ENCODE assay signal across 24 cellular contexts in the genomic region with DNA sequence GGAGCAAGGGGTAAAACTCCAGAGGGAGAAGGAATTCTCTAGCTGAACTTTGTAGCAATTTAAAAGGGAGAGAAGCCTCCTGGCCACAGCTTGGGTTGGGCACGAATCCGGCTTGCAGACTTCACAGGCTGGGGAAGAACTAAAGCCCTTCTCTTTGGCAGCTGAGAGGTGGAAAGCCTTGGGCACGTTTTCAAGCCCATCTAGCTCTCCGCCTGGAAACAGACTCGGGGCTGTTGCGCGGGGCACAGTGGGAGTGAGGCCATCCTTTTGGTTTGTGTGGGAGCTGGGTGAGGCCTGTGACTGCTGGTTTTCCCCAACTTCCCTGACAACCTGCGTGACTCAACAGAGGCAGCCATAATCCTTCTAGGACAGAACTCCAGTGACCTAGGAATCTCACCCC.
"Had no signal": no experiment of that assay in that cellular context is flagged by ENCODE, and none has a peak within 500 bp of the region (broad histone marks: within the 10 kb centered on the region; RNA-seq: fewer than 3 reads in every experiment).

No MANE protein-coding gene starts in this region.

- DNase-seq: colonic mucosa; cortex of kidney; effector CD8-positive, alpha-beta T cell; effector memory CD8-positive, alpha-beta T cell; endodermal cell; erythroblast; esophagus squamous epithelium; foreskin fibroblast; foreskin melanocyte; gastrocnemius medialis; heart left ventricle; hippocampal formation; left cardiac atrium; left ventricle myocardium superior; mammary epithelial cell; mesendoderm; midbrain had no signal

- H3K27ac ChIP-seq: colonic mucosa, epithelial cell of prostate, esophagus squamous epithelium, gastrocnemius medialis, heart left ventricle, left lung had no signal

- FAIRE-seq: endometrium, islet of Langerhans, keratinocyte had no signal

- H3K4me1 ChIP-seq: colonic mucosa, esophagus squamous epithelium, gastrocnemius medialis, heart left ventricle, left lung had no signal

- ATAC-seq: effector memory CD8-positive, alpha-beta T cell; esophagus mucosa; gastrocnemius medialis; heart left ventricle; left cardiac atrium; left lung; left ventricle myocardium superior had no signal

- H3K27me3 ChIP-seq: colonic mucosa, esophagus squamous epithelium, gastrocnemius medialis, heart left ventricle, left lung had no signal

- H3K9me3 ChIP-seq: colonic mucosa, esophagus squamous epithelium, gastrocnemius medialis, heart left ventricle had no signal

- H3K36me3 ChIP-seq: colonic mucosa, esophagus squamous epithelium, gastrocnemius medialis, heart left ventricle, left lung had no signal

- H3K4me3 ChIP-seq: colonic mucosa, esophagus squamous epithelium, gastrocnemius medialis, heart left ventricle, left lung, lung had no signal
